In genomic region chr6:129133770-129134192, GRCh38 we compare ENCODE assay signal across 1 cellular context.
TF ChIP-seq lines count a peak whose summit lies in the region.

No MANE protein-coding gene starts in this region.

TF ChIP-seq in SK-N-SH, 30 proteins besides CTCF, POLR2A, EP300 and RAD21 (continued from another document):
- TF ChIP-seq USF2 (IDR thresholded peaks at IDR 0.05; ENCODE audit: borderline replicate concordance, low read depth, low read length) (no peak), TEAD4 (IDR thresholded peaks at IDR 0.05; ENCODE audit: borderline replicate concordance, insufficient read depth) (no peak), FOSL2 (IDR thresholded peaks at IDR 0.05; ENCODE audit: borderline replicate concordance, low read depth) (no peak), MEF2A (IDR thresholded peaks at IDR 0.05; ENCODE audit: borderline replicate concordance, low read depth) (no peak)
- TF ChIP-seq, protein P1, sequence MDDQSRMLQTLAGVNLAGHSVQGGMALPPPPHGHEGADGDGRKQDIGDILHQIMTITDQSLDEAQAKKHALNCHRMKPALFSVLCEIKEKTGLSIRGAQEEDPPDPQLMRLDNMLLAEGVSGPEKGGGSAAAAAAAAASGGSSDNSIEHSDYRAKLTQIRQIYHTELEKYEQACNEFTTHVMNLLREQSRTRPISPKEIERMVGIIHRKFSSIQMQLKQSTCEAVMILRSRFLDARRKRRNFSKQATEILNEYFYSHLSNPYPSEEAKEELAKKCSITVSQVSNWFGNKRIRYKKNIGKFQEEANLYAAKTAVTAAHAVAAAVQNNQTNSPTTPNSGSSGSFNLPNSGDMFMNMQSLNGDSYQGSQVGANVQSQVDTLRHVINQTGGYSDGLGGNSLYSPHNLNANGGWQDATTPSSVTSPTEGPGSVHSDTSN (IDR thresholded peaks at IDR 0.05), result no peak
TF ChIP-seq in SK-N-SH: peak in this region for 0.
